In genomic region chr16:84485255-84486010, GRCh38 we compare ENCODE assay signal across 14 cellular contexts.
"Had no signal": no experiment of that assay in that cellular context is flagged by ENCODE, and none has a peak within 500 bp of the region (broad histone marks: within the 10 kb centered on the region; RNA-seq: fewer than 3 reads in every experiment).

No MANE protein-coding gene starts in this region.

- DNase-seq: activated CD8-positive, alpha-beta T cell treated with anti-CD3 and anti-CD28 coated beads for 36 hours; activated T-cell treated with anti-CD3 and anti-CD28 coated beads, Interleukin-2, amount 50 U/mL, for 4 hours; effector memory CD8-positive, alpha-beta T cell; immature natural killer cell; stimulated activated naive B cell treated with anti-CD40 and anti-IgM and Interleukin-4, amounts not matched to agents 10 μg/mL and 1 μg/mL and 100 μg/mL, for 72 hours had no signal

- H3K27ac ChIP-seq: cardiac muscle cell, neutrophil, testis, VCaP had no signal

- H3K4me3 ChIP-seq: cardiac muscle cell, testis had no signal

- ATAC-seq: activated CD4-positive, CD25-positive, alpha-beta regulatory T cell treated with anti-CD3 and anti-CD28 coated beads, Interleukin-2, amount 50 U/mL, for 24 hours; activated CD8-positive, alpha-beta T cell treated with anti-CD3 and anti-CD28 coated beads for 36 hours; activated naive CD8-positive, alpha-beta T cell treated with anti-CD3 and anti-CD28 coated beads, Interleukin-2, amount 50 U/mL, for 24 hours; activated T-cell treated with anti-CD3 and anti-CD28 coated beads, Interleukin-2, amount 50 U/mL, for 4 hours; effector memory CD8-positive, alpha-beta T cell; esophagus mucosa; stimulated activated naive B cell treated with anti-CD40 and anti-IgM and Interleukin-4, amounts not matched to agents 10 μg/mL and 1 μg/mL and 100 μg/mL, for 72 hours had no signal

- H3K4me1 ChIP-seq: testis had no signal

- H3K27me3 ChIP-seq: cardiac muscle cell, dorsolateral prefrontal cortex, neutrophil, testis had no signal

- H3K9me3 ChIP-seq: neutrophil, SK-N-SH, testis had no signal
